23 cellular contexts compared by ENCODE assay signal in the genomic region with DNA sequence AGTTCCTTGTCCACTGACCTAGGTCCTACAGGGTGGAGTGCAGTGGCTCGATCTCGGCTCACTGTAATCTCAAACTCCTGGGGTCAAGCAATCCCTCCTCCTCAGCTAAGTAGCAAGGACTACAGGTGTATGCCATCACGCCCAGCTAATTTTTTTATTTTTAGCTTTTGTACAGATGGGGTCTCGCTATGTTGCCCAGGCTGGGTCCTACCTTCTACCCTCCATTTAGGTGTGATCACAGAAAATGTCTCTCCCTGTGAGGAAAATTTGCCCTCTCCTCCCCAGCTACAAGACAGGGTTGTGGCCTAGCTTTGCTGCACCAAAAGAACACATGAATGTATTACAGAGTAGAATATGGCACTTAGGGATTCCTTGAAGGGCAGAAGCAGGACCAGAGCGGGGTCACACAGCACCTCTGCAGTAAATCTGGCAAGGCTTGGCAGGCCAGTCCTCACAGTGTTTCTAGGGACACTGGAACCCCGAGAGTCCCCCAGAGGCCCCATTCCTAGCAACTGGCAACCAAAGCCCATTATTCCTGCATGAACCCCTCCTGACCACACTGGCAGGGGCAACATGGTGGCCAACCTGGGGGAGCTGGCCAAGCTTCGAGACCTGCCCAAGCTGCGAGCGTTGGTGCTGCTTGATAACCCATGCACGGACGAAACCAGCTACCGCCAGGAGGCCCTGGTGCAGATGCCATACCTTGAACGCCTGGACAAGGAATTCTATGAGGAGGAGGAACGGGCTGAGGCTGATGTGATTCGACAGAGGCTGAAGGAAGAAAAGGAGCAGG. TPM values are rescaled to one million over a fixed set of nuclear protein-coding genes. Genes with fewer than 3 reads are reported as not detected.
DNase-seq lines count a peak whose midpoint lies in the region; ATAC-seq and TF ChIP-seq lines count a peak whose summit lies in the region.
"Had no signal": no experiment of that assay in that cellular context is flagged by ENCODE, and none has a peak within 500 bp of the region (broad histone marks: within the 10 kb centered on the region; RNA-seq: fewer than 3 reads in every experiment).

No MANE protein-coding gene starts in this region.

- peaks cover 8% of the 10 kb centered on the region for H3K79me2 ChIP-seq in GM23338 (replicated peaks; ENCODE audit: insufficient read depth)
- H3K79me2 ChIP-seq: hepatocyte, parathyroid adenoma had no signal

- H3K4me2 ChIP-seq in GM23338: 0 out of 2 replicates have a peak overlapping the region, but pooled peaks have one; percentile 43
- H3K4me2 ChIP-seq: hepatocyte had no signal

- H3K27me3 ChIP-seq in GM23338 (ENCODE audit: insufficient read depth): no peaks in the 10 kb centered on the region

- no peaks in the 10 kb centered on the region for H3K9me2 ChIP-seq in GM23338 (ENCODE audit: insufficient read depth)

- H3K27me3 Mint-ChIP-seq in activated CD4-positive, alpha-beta T cell treated with anti-CD3 and anti-CD28 coated beads, Interleukin-2, amount 10 ng/mL, durations not matched to agents 24 days and 14 days: peaks cover 2% of the 10 kb centered on the region
- H3K27me3 Mint-ChIP-seq in GM23338 (ENCODE audit: insufficient read depth, low read depth, poor library complexity): peaks cover 19% of the 10 kb centered on the region
- H3K27me3 Mint-ChIP-seq in brain: peaks cover 3% of the 10 kb centered on the region
- peaks cover 26% of the 10 kb centered on the region for H3K27me3 Mint-ChIP-seq in neural crest cell (ENCODE audit: low read depth)

- H3K4me3 Mint-ChIP-seq in activated CD4-positive, alpha-beta T cell treated with anti-CD3 and anti-CD28 coated beads, Interleukin-2, amount 10 ng/mL, durations not matched to agents 24 days and 14 days: peak overlapping the region; percentile 99
- H3K4me3 Mint-ChIP-seq in GM23338: no peak overlapping the region; the same call in 2 of the 3 replicates
- H3K4me3 Mint-ChIP-seq in brain: peak overlapping the region; percentile 75 to 95 (median 91)
- peak overlapping the region; percentile 25 for H3K4me3 Mint-ChIP-seq in neural crest cell

- peaks cover 16% of the 10 kb centered on the region for H3K36me3 Mint-ChIP-seq in activated CD4-positive, alpha-beta T cell treated with anti-CD3 and anti-CD28 coated beads, Interleukin-2, amount 10 ng/mL, durations not matched to agents 24 days and 14 days (ENCODE audit: low read depth)
- H3K36me3 Mint-ChIP-seq in GM23338 (ENCODE audit: low read depth) (peaks cover 19% of the 10 kb centered on the region), brain (peaks cover 31% of the 10 kb centered on the region), neural crest cell (ENCODE audit: low read depth) (no peaks in the 10 kb centered on the region)

- intact Hi-C loops in activated CD4-positive, alpha-beta T cell treated with anti-CD3 and anti-CD28 coated beads, Interleukin-2, amount 10 ng/mL, durations not matched to agents 24 days and 14 days (cut with micrococcal nuclease): no loop called here

- POLR2A ChIA-PET in HEK293T (lab: Yijun Ruan, JAX): interaction anchor here (0.9 to 3.7 kb wide), 12 partner anchors 9 to 49 kb away, joined by 3 to 26 read pairs (median 4); partner anchors contain the start of genes C12orf57, RNU7-1 and SPSB2

- no peaks in the 10 kb centered on the region for H4K20me1 ChIP-seq in GM23338 (replicated peaks; ENCODE audit: insufficient read depth)

- H3K9me3 Mint-ChIP-seq in activated CD4-positive, alpha-beta T cell treated with anti-CD3 and anti-CD28 coated beads, Interleukin-2, amount 10 ng/mL, durations not matched to agents 24 days and 14 days: no peaks in the 10 kb centered on the region
- H3K9me3 Mint-ChIP-seq in GM23338 (no peaks in the 10 kb centered on the region), brain (peaks cover 0 to 3% (median 0%) of the 10 kb centered on the region in 5 experiments), neural crest cell (no peaks in the 10 kb centered on the region)

- CTCF ChIA-PET in HEK293T (lab: Yijun Ruan, JAX): interaction anchor here (0.6 to 3.4 kb wide), 4 partner anchors 21 to 201 kb away, joined by 3 to 11 read pairs (median 4); partner anchors contain the start of gene SPSB2

- DNase-seq in activated CD4-positive, alpha-beta T cell treated with anti-CD3 and anti-CD28 coated beads, Interleukin-2, amount 10 ng/mL, durations not matched to agents 24 days and 14 days: no peak
- DNase-seq in activated CD4-positive, alpha-beta T cell treated with anti-CD3 and anti-CD28 coated beads for 4 hours: no peak
- DNase-seq in GM23338 (ENCODE audit: low spot score): no peak
- DNase-seq in neural crest cell (ENCODE audit: low read depth, low spot score): no peak
- no peak for DNase-seq in HEK293T (ENCODE audit: extremely low spot score)
- DNase-seq: activated CD4-positive, alpha-beta T cell treated with anti-CD3 and anti-CD28 coated beads for 48 hours; activated effector memory CD4-positive, alpha-beta T cell treated with anti-CD3 and anti-CD28 coated beads, Interleukin-2, amount 50 U/mL, for 16 hours; C1 segment of cervical spinal cord; MV-4-11; NCI-H2029; small intestine had no signal

- peaks cover 6% of the 10 kb centered on the region; the same call in 1 of the 2 replicates for H3K36me3 ChIP-seq in GM23338 (ENCODE audit: insufficient read depth)

- no peak for TF ChIP-seq CTCF in GM23338 (conservative IDR thresholded peaks at IDR 0.05; ENCODE audit: low read depth in 2 of 2)
- TF ChIP-seq CTCF in brain (conservative IDR thresholded peaks at IDR 0.05): no peak
- no peak for TF ChIP-seq CTCF in neural crest cell (conservative IDR thresholded peaks at IDR 0.05)

- H3K4me3 ChIP-seq in GM23338: no peak overlapping the region
- H3K4me3 ChIP-seq: hepatocyte, mucosa of descending colon had no signal

- peak overlapping the region; percentile 76; the same call in 1 of the 2 replicates for H2AFZ ChIP-seq in GM23338
- H2AFZ ChIP-seq: hepatocyte, parathyroid adenoma had no signal

- peaks cover 15% of the 10 kb centered on the region; the same call in 1 of the 2 replicates for H3F3A ChIP-seq in GM23338 (replicated peaks; ENCODE audit: low read depth)

- ATAC-seq in GM23338 (no peak), HG03457 (IDR thresholded peaks at IDR 0.05; ENCODE audit: unreplicated experiment) (no peak)
- no peak for ATAC-seq in activated CD4-positive, CD25-positive, alpha-beta regulatory T cell treated with anti-CD3 and anti-CD28 coated beads, Interleukin-2, amount 50 U/mL, for 24 hours
- ATAC-seq: mucosa of descending colon, Right ventricle myocardium inferior had no signal

- H3K27ac Mint-ChIP-seq in activated CD4-positive, alpha-beta T cell treated with anti-CD3 and anti-CD28 coated beads, Interleukin-2, amount 10 ng/mL, durations not matched to agents 24 days and 14 days: peak overlapping the region; percentile 60
- H3K27ac Mint-ChIP-seq in GM23338: no peak overlapping the region
- peak overlapping the region; percentile 91 to 100 (median 96) for H3K27ac Mint-ChIP-seq in brain
- no peak overlapping the region for H3K27ac Mint-ChIP-seq in neural crest cell (ENCODE audit: unreplicated experiment)

- H3K27ac ChIP-seq in GM23338 (ENCODE audit: low read depth): no peak overlapping the region
- H3K27ac ChIP-seq: hepatocyte, parathyroid adenoma had no signal

- H3K4me1 ChIP-seq in GM23338 (ENCODE audit: insufficient read depth): peaks cover 19% of the 10 kb centered on the region
- H3K4me1 ChIP-seq: parathyroid adenoma had no signal

- peaks cover 33% of the 10 kb centered on the region for H3K4me1 Mint-ChIP-seq in activated CD4-positive, alpha-beta T cell treated with anti-CD3 and anti-CD28 coated beads, Interleukin-2, amount 10 ng/mL, durations not matched to agents 24 days and 14 days
- H3K4me1 Mint-ChIP-seq in GM23338 (peaks cover 30% of the 10 kb centered on the region), brain (peaks cover 47% of the 10 kb centered on the region), neural crest cell (peaks cover 27% of the 10 kb centered on the region)

TF ChIP-seq in GM23338, 12 proteins besides CTCF, POLR2A, EP300 and RAD21 (continues in another document):
- no peak for TF ChIP-seq EZH2phosphoT487 (IDR thresholded peaks at IDR 0.05; ENCODE audit: unreplicated experiment)

RNA-seq across cellular contexts. Expression of gene ENO2, which starts 2.0 kb away (rescaled TPM):
- 202 and 206 TPM in 2 replicates for total RNA-seq in activated CD4-positive, alpha-beta T cell treated with anti-CD3 and anti-CD28 coated beads, Interleukin-2, amount 10 ng/mL, durations not matched to agents 24 days and 14 days
- total RNA-seq in GM23338 (2014; rRNA removed; shearing (Covaris generic)): 50.8 and 53.5 TPM in 2 replicates
- polyA plus RNA-seq in GM23338 (2016; fragmentation: Nextera tagmentation; extraction: Ambion mirVana) (43.5 and 50.0 TPM in 2 replicates), brain (ENCODE audit: insufficient read depth, low read depth, low replicate concordance) (553 TPM)
- 67.5 and 68.4 TPM in 2 replicates for total RNA-seq in neural crest cell

RNA-seq across cellular contexts. Expression of gene LRRC23, which starts 7.7 kb away (rescaled TPM):
- 6.3 and 6.6 TPM in 2 replicates for total RNA-seq in activated CD4-positive, alpha-beta T cell treated with anti-CD3 and anti-CD28 coated beads, Interleukin-2, amount 10 ng/mL, durations not matched to agents 24 days and 14 days
- total RNA-seq in GM23338 (2014; rRNA removed; shearing (Covaris generic)): 2.5 and 9.1 TPM in 2 replicates
- 2.4 and 2.9 TPM in 2 replicates for polyA plus RNA-seq in GM23338 (2016; fragmentation: Nextera tagmentation; extraction: Ambion mirVana)
- 19.3 TPM for polyA plus RNA-seq in brain (ENCODE audit: insufficient read depth, low read depth, low replicate concordance)
- 4.8 and 5.2 TPM in 2 replicates for total RNA-seq in neural crest cell

RNA-seq across cellular contexts. Expression of gene ATN1, which starts 15.4 kb away (rescaled TPM):
- 61.6 and 66.8 TPM in 2 replicates for total RNA-seq in activated CD4-positive, alpha-beta T cell treated with anti-CD3 and anti-CD28 coated beads, Interleukin-2, amount 10 ng/mL, durations not matched to agents 24 days and 14 days
- total RNA-seq in GM23338 (2014; rRNA removed; shearing (Covaris generic)): 49.6 and 52.8 TPM in 2 replicates
- polyA plus RNA-seq in GM23338 (2016; fragmentation: Nextera tagmentation; extraction: Ambion mirVana) (27.2 and 29.5 TPM in 2 replicates), brain (ENCODE audit: insufficient read depth, low read depth, low replicate concordance) (221 TPM)
- total RNA-seq in neural crest cell: 118 and 122 TPM in 2 replicates

RNA-seq across cellular contexts. Expression of gene RNU7-1, which starts 31.3 kb away (rescaled TPM):
- total RNA-seq in activated CD4-positive, alpha-beta T cell treated with anti-CD3 and anti-CD28 coated beads, Interleukin-2, amount 10 ng/mL, durations not matched to agents 24 days and 14 days: not detected in 2 replicates
- total RNA-seq in GM23338 (2014; rRNA removed; shearing (Covaris generic)): not detected in 2 replicates
- polyA plus RNA-seq in GM23338 (2016; fragmentation: Nextera tagmentation; extraction: Ambion mirVana) (not detected in 2 replicates), brain (ENCODE audit: insufficient read depth, low read depth, low replicate concordance) (not detected)
- total RNA-seq in neural crest cell: not detected in 2 replicates
- total RNA-seq: A172, bronchial epithelial cell, Daoy, hepatocyte, mucosa of descending colon, NCI-H460, Right ventricle myocardium inferior, ureter had no signal
- polyA plus RNA-seq: hepatocyte, small intestine had no signal

RNA-seq across cellular contexts. Expression of gene C12orf57, which starts 31.5 kb away (rescaled TPM):
- 168 and 174 TPM in 2 replicates for total RNA-seq in activated CD4-positive, alpha-beta T cell treated with anti-CD3 and anti-CD28 coated beads, Interleukin-2, amount 10 ng/mL, durations not matched to agents 24 days and 14 days
- 186 and 204 TPM in 2 replicates for total RNA-seq in GM23338 (2014; rRNA removed; shearing (Covaris generic))
- polyA plus RNA-seq in GM23338 (2016; fragmentation: Nextera tagmentation; extraction: Ambion mirVana) (262 and 285 TPM in 2 replicates), brain (ENCODE audit: insufficient read depth, low read depth, low replicate concordance) (619 TPM)
- 293 and 298 TPM in 2 replicates for total RNA-seq in neural crest cell
- total RNA-seq: A172 had no signal

Comparison
In these comparisons a context has a peak if more than half of its experiments do, and no peak if none do; other contexts are left out.
1. H3K27ac Mint-ChIP-seq: peak in activated CD4-positive, alpha-beta T cell treated with anti-CD3 and anti-CD28 coated beads, Interleukin-2, amount 10 ng/mL, durations not matched to agents 24 days and 14 days (single experiment) and brain (5 of 5); none in GM23338 (single experiment) and neural crest cell (single experiment).